ENCODE assay signal across 9 cellular contexts in genomic region chr10:15439381-15439837, GRCh38.
A peak's percentile ranks its signal among the peaks of the same experiment; 100 is the strongest.
DNase-seq lines count a peak whose midpoint lies in the region; ATAC-seq and TF ChIP-seq lines count a peak whose summit lies in the region.
"Had no signal": no experiment of that assay in that cellular context is flagged by ENCODE, and none has a peak within 500 bp of the region (broad histone marks: within the 10 kb centered on the region; RNA-seq: fewer than 3 reads in every experiment).

No MANE protein-coding gene starts in this region.

- H3K27ac ChIP-seq in HUES6 (ENCODE audit: low read depth, low read length), result no peak overlapping the region
- H3K27ac ChIP-seq in liver (ENCODE audit: low read depth in 1 of 2, low read length in 2 of 2), result peak overlapping the region; percentile 15 to 56
- peak overlapping the region; percentile 13 to 37 for H3K27ac ChIP-seq in testis
- no peak overlapping the region for H3K27ac ChIP-seq in PC-9

- peak; percentile 34 for TF ChIP-seq CTCF in liver (IDR thresholded peaks at IDR 0.05; ENCODE audit: low read depth, low read length, missing input control)
- TF ChIP-seq CTCF in testis (IDR thresholded peaks at IDR 0.05), result peak in 1 of 3 experiments; percentile 3
- TF ChIP-seq CTCF in PC-9 (conservative IDR thresholded peaks at IDR 0.05), result no peak

- DNase-seq in cerebellum (ENCODE audit: low spot score), result peak; percentile 73
- peak; percentile 51 for DNase-seq in testis
- DNase-seq in PC-9, result no peak
- no peak for DNase-seq in NCI-H2227 treated with DMSO at 0.1 percent for 48 hours (lab: John Stamatoyannopoulos, UW)
- no peak for DNase-seq in activated CD4-positive, CD25-positive, alpha-beta regulatory T cell (lab: John Stamatoyannopoulos, UW)
- DNase-seq: stimulated activated CD4-positive, alpha-beta T cell treated with anti-CD3 and anti-CD28 coated beads, Interleukin-2, amount 100 ng/mL, for 24 hours had no signal

- no TSS peak for BruUV-seq in PC-9 (replicated peaks; lab: Mats Ljungman, UMichigan)

- no peaks in the 10 kb centered on the region for H3K79me2 ChIP-seq in PC-9 (ENCODE audit: low read depth)

- intact Hi-C loops in testis (cut with DNase I; ENCODE audit: low total_unique reads) (no loop called here), PC-9 (cut with micrococcal nuclease; ENCODE audit: unreplicated experiment) (loop anchor here (10.0 kb wide), 1 partner anchor 285 kb away; no protein-coding TSS in a partner anchor)

- H3K4me1 ChIP-seq in HUES6 (ENCODE audit: control insufficient read depth, insufficient read depth, low read length), result peaks cover 15% of the 10 kb centered on the region; the same call in 1 of the 2 replicates
- no peaks in the 10 kb centered on the region for H3K4me1 ChIP-seq in liver (ENCODE audit: control insufficient read depth in 4 of 4, insufficient read depth in 4 of 4, low read length in 3 of 4)
- H3K4me1 ChIP-seq in testis, result peaks cover 6% of the 10 kb centered on the region
- no peaks in the 10 kb centered on the region for H3K4me1 ChIP-seq in PC-9 (replicated peaks; ENCODE audit: insufficient read depth)

- H3K36me3 ChIP-seq in HUES6 (ENCODE audit: control insufficient read depth, insufficient read depth, low read length) (no peaks in the 10 kb centered on the region), liver (ENCODE audit: control insufficient read depth in 4 of 4, insufficient read depth in 3 of 4, low read depth in 1 of 4, low read length in 3 of 4) (no peaks in the 10 kb centered on the region), testis (ENCODE audit: low read depth, missing control alignments) (no peaks in the 10 kb centered on the region), PC-9 (ENCODE audit: low read depth) (no peaks in the 10 kb centered on the region)

- no peaks in the 10 kb centered on the region for H4K20me1 ChIP-seq in PC-9 (ENCODE audit: insufficient read depth)

- POLR2A ChIA-PET in PC-9 (lab: Charles Lee; ENCODE audit: unreplicated experiment), result no interaction called here

- H3K9me3 ChIP-seq in HUES6 (ENCODE audit: control insufficient read depth, insufficient read depth, low read depth, low read length) (no peaks in the 10 kb centered on the region), liver (ENCODE audit: control insufficient read depth in 4 of 4, low read length in 3 of 4) (no peaks in the 10 kb centered on the region), testis (no peaks in the 10 kb centered on the region), PC-9 (ENCODE audit: insufficient read depth, low read depth) (no peaks in the 10 kb centered on the region)

- H3K9me2 ChIP-seq in PC-9 (ENCODE audit: insufficient read depth), result no peaks in the 10 kb centered on the region

- H2AFZ ChIP-seq in PC-9, result no peak overlapping the region

- no peak overlapping the region for H3K4me2 ChIP-seq in PC-9

- TF ChIP-seq RAD21 in liver (IDR thresholded peaks at IDR 0.05), result peak in 1 of 2 donors; percentile 34

- H3K9ac ChIP-seq in HUES6 (ENCODE audit: low read length) (peak overlapping the region; percentile 38), liver (ENCODE audit: low read depth in 1 of 2, low read length in 2 of 2) (no peak overlapping the region)

- no peak for TF ChIP-seq POLR2A in testis (IDR thresholded peaks at IDR 0.05)

- ATAC-seq in GM18519 (IDR thresholded peaks at IDR 0.05; ENCODE audit: low FRiP score, unreplicated experiment), result no peak

- 4% methylated on average over 12 of the region's 12 CpGs for WGBS in liver
- WGBS in testis, 2 donors, result 6 to 8% methylated on average over 12 of the region's 12 CpGs

- H3K27me3 ChIP-seq in HUES6 (ENCODE audit: control insufficient read depth, insufficient read depth, low read length) (peaks cover 5% of the 10 kb centered on the region; the same call in 1 of the 2 replicates), liver (ENCODE audit: control insufficient read depth in 4 of 4, insufficient read depth in 4 of 4, low read length in 3 of 4) (peaks cover 0 to 9% (median 0%) of the 10 kb centered on the region in 4 donors), testis (no peaks in the 10 kb centered on the region), PC-9 (ENCODE audit: insufficient read depth, low read depth) (peaks cover 20% of the 10 kb centered on the region)

- no peaks in the 10 kb centered on the region for H3F3A ChIP-seq in PC-9 (ENCODE audit: insufficient read depth, low read depth)

- CTCF ChIA-PET in PC-9 (lab: Charles Lee), result no interaction called here

- H3K4me3 ChIP-seq in HUES6 (ENCODE audit: low read depth, low read length), result peak overlapping the region; percentile 32; the same call in 1 of the 2 replicates
- H3K4me3 ChIP-seq in liver (ENCODE audit: low read depth in 1 of 3, low read length in 3 of 3), result no peak overlapping the region
- H3K4me3 ChIP-seq in testis, result peak overlapping the region in 1 of 2 donors; percentile 8
- no peak overlapping the region for H3K4me3 ChIP-seq in PC-9

TF ChIP-seq in liver, 16 proteins besides CTCF, POLR2A, EP300 and RAD21:
- TF ChIP-seq NR2F2 (IDR thresholded peaks at IDR 0.05) (peak; percentile 59), ZBTB33 (IDR thresholded peaks at IDR 0.05) (no peak), GABPA (IDR thresholded peaks at IDR 0.05 in 1 of 2, conservative IDR thresholded peaks at IDR 0.05 in 1 of 2) (peak; percentile 30 to 38), SP1 (IDR thresholded peaks at IDR 0.05) (peak; percentile 42), JUND (IDR thresholded peaks at IDR 0.05) (no peak)
- TF ChIP-seq, protein P1, sequence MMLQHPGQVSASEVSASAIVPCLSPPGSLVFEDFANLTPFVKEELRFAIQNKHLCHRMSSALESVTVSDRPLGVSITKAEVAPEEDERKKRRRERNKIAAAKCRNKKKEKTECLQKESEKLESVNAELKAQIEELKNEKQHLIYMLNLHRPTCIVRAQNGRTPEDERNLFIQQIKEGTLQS (IDR thresholded peaks at IDR 0.05), result no peak

Comparison
In these comparisons a context has a peak if more than half of its experiments do, and no peak if none do; other contexts are left out.
1. H3K27ac ChIP-seq: peak in liver (2 of 2) and testis (2 of 2); none in HUES6 (single experiment) and PC-9 (single experiment).
2. DNase-seq: peak in cerebellum (single experiment) and testis (single experiment); none in PC-9 (0 of 2), NCI-H2227 treated with DMSO at 0.1 percent for 48 hours (single experiment) and activated CD4-positive, CD25-positive, alpha-beta regulatory T cell (0 of 4).